Comparison of ENCODE assay signal across 21 cellular contexts in genomic region chr21:35721701-35722100, GRCh38.
"Had no signal": no experiment of that assay in that cellular context is flagged by ENCODE, and none has a peak within 500 bp of the region (broad histone marks: within the 10 kb centered on the region; RNA-seq: fewer than 3 reads in every experiment).

No MANE protein-coding gene starts in this region.

- H3K9me3 ChIP-seq: colonic mucosa, esophagus muscularis mucosa, gastroesophageal sphincter, heart left ventricle, left lung, lower lobe of right lung, mucosa of descending colon had no signal

- H3K79me2 ChIP-seq: hepatocyte had no signal

- DNase-seq: colonic mucosa; cortex of kidney; effector CD4-positive, alpha-beta T cell; effector memory CD4-positive, alpha-beta T cell; foreskin keratinocyte; heart left ventricle; hypothalamus; immature natural killer cell; islet precursor cell; kidney; kidney glomerular epithelial cell; left cardiac atrium; left lung; left ventricle myocardium superior; lower lobe of right lung; mesenchymal stem cell; mucosa of descending colon; naive B cell had no signal

- ATAC-seq: foreskin keratinocyte, gastroesophageal sphincter, heart left ventricle, left cardiac atrium, left lung, left ventricle myocardium superior, lower lobe of right lung, mucosa of descending colon had no signal

- H2AFZ ChIP-seq: hepatocyte had no signal

- H3K36me3 ChIP-seq: colonic mucosa, esophagus muscularis mucosa, gastroesophageal sphincter, heart left ventricle, left lung, lower lobe of right lung had no signal

- H3K4me2 ChIP-seq: hepatocyte had no signal

- H3K27ac ChIP-seq: colonic mucosa, esophagus muscularis mucosa, foreskin keratinocyte, gastroesophageal sphincter, heart left ventricle, hepatocyte, left lung, lower lobe of right lung had no signal

- H3K27me3 ChIP-seq: colonic mucosa, esophagus muscularis mucosa, foreskin keratinocyte, hepatocyte had no signal

- H3K4me3 ChIP-seq: colonic mucosa, esophagus muscularis mucosa, gastroesophageal sphincter, heart left ventricle, hepatocyte, left lung, lower lobe of right lung, mucosa of descending colon had no signal

- H3K4me1 ChIP-seq: colonic mucosa, esophagus muscularis mucosa, foreskin keratinocyte, gastroesophageal sphincter, left lung had no signal
